33 cellular contexts compared by ENCODE assay signal in genomic region chr11:35955636-35956035, GRCh38. TPM values are rescaled to one million over a fixed set of nuclear protein-coding genes. Genes with fewer than 3 reads are reported as not detected.
"Had no signal": no experiment of that assay in that cellular context is flagged by ENCODE, and none has a peak within 500 bp of the region (broad histone marks: within the 10 kb centered on the region; RNA-seq: fewer than 3 reads in every experiment).

No MANE protein-coding gene starts in this region.

- H3K4me1 Mint-ChIP-seq: activated B cell treated with CpG ODN at 0.5 μM for 24 hours; activated T-helper 17 cell treated with anti-CD3 and anti-CD28 coated beads, Interleukin-2, amount 50 U/mL, for 72 hours; central memory CD8-positive, alpha-beta T cell; T-helper 17 cell had no signal

- H3K36me3 Mint-ChIP-seq: activated naive CD8-positive, alpha-beta T cell had no signal

- DNase-seq: activated B cell treated with CpG ODN at 0.5 μM for 24 hours; activated CD4-positive, alpha-beta T cell treated with anti-CD3 and anti-CD28 coated beads for 48 hours; activated CD4-positive, alpha-beta T cell treated with anti-CD3 and anti-CD28 coated beads, Interleukin-2, amount 50 U/mL, for 1 hour; activated CD4-positive, alpha-beta T cell treated with anti-CD3 and anti-CD28 coated beads, Interleukin-2, amount 50 U/mL, for 48 hours; activated CD8-positive, alpha-beta memory T cell treated with anti-CD3 and anti-CD28 coated beads for 24 hours; activated CD8-positive, alpha-beta T cell treated with anti-CD3 and anti-CD28 coated beads for 36 hours; activated effector memory CD4-positive, alpha-beta T cell treated with Interleukin-2 at 50 U/mL for 16 hours; activated gamma-delta T cell treated with Interleukin-2 at 50 U/mL for 16 hours; activated naive CD4-positive, alpha-beta T cell treated with anti-CD3 and anti-CD28 coated beads, Interleukin-2, amount 50 U/mL, for 16 hours; activated naive CD4-positive, alpha-beta T cell treated with Interleukin-2 at 50 U/mL for 16 hours; activated T-cell treated with anti-CD3 and anti-CD28 coated beads, Interleukin-2, amount 50 U/mL, for 4 hours; amniotic stem cell; anterior cingulate cortex; brain microvascular endothelial cell; dorsolateral prefrontal cortex; effector memory CD4-positive, alpha-beta T cell; endodermal cell; foreskin fibroblast; head of caudate nucleus; T-helper 17 cell; T1000; WERI-Rb-1 had no signal

- H3K4me3 ChIP-seq: coronary artery, dorsolateral prefrontal cortex had no signal

- H3K36me3 ChIP-seq: brain microvascular endothelial cell, WERI-Rb-1 had no signal

- H3K27me3 ChIP-seq: brain microvascular endothelial cell, dorsolateral prefrontal cortex had no signal

- H3K9me3 Mint-ChIP-seq: activated B cell treated with CpG ODN at 0.5 μM for 24 hours; activated CD8-positive, alpha-beta T cell treated with anti-CD3 and anti-CD28 coated beads for 36 hours; activated T-cell treated with anti-CD3 and anti-CD28 coated beads, Interleukin-2, amount 50 U/mL, for 4 hours; activated T-helper 17 cell treated with anti-CD3 and anti-CD28 coated beads, Interleukin-2, amount 50 U/mL, for 72 hours; central memory CD8-positive, alpha-beta T cell; dendritic cell treated with granulocyte-macrophage colony-stimulating factor and Interleukin-4, amounts not matched to agents 40 ng/mL and 50 ng/mL, for 4 days; endodermal cell; T-helper 2 cell treated with Interferon-gamma antibody and Interleukin-4, amounts not matched to agents 5 μg/mL and 100 μg/mL, for 36 hours had no signal

- H3K27ac ChIP-seq: brain microvascular endothelial cell, coronary artery, WERI-Rb-1 had no signal

- H3K27ac Mint-ChIP-seq: activated B cell treated with CpG ODN at 0.5 μM for 24 hours; activated CD8-positive, alpha-beta T cell treated with anti-CD3 and anti-CD28 coated beads for 36 hours; activated naive CD8-positive, alpha-beta T cell; activated T-helper 17 cell treated with anti-CD3 and anti-CD28 coated beads, Interleukin-2, amount 50 U/mL, for 72 hours; dendritic cell treated with granulocyte-macrophage colony-stimulating factor and Interleukin-4, amounts not matched to agents 40 ng/mL and 50 ng/mL, for 4 days; endodermal cell; T-helper 17 cell; T-helper 2 cell treated with Interferon-gamma antibody and Interleukin-4, amounts not matched to agents 5 μg/mL and 100 μg/mL, for 36 hours had no signal

- FAIRE-seq: astrocyte, bronchial epithelial cell, frontal cortex had no signal

- H3K4me3 Mint-ChIP-seq: activated B cell treated with CpG ODN at 0.5 μM for 24 hours; activated CD8-positive, alpha-beta T cell treated with anti-CD3 and anti-CD28 coated beads for 36 hours; activated naive CD8-positive, alpha-beta T cell; activated T-cell treated with anti-CD3 and anti-CD28 coated beads, Interleukin-2, amount 50 U/mL, for 4 hours; activated T-helper 17 cell treated with anti-CD3 and anti-CD28 coated beads, Interleukin-2, amount 50 U/mL, for 72 hours; central memory CD8-positive, alpha-beta T cell; dendritic cell treated with granulocyte-macrophage colony-stimulating factor and Interleukin-4, amounts not matched to agents 40 ng/mL and 50 ng/mL, for 4 days; endodermal cell; T-helper 17 cell; T-helper 2 cell treated with Interferon-gamma antibody and Interleukin-4, amounts not matched to agents 5 μg/mL and 100 μg/mL, for 36 hours had no signal

- ATAC-seq: activated CD4-positive, CD25-positive, alpha-beta regulatory T cell treated with anti-CD3 and anti-CD28 coated beads, Interleukin-2, amount 50 U/mL, for 24 hours; activated CD8-positive, alpha-beta T cell treated with anti-CD3 and anti-CD28 coated beads for 36 hours; activated T-cell treated with anti-CD3 and anti-CD28 coated beads, Interleukin-2, amount 50 U/mL, for 4 hours; activated T-helper 17 cell treated with anti-CD3 and anti-CD28 coated beads, Interleukin-2, amount 50 U/mL, for 72 hours; esophagus mucosa; T-helper 17 cell had no signal

- H3K27me3 Mint-ChIP-seq: activated B cell treated with CpG ODN at 0.5 μM for 24 hours; dendritic cell treated with granulocyte-macrophage colony-stimulating factor and Interleukin-4, amounts not matched to agents 40 ng/mL and 50 ng/mL, for 4 days had no signal

RNA-seq across cellular contexts. Expression of gene LDLRAD3, which starts 11.8 kb away (rescaled TPM):
- total RNA-seq: activated B cell treated with CpG ODN at 0.5 μM for 24 hours had no signal
